ENCODE assay signal across 8 cellular contexts in the genomic region with DNA sequence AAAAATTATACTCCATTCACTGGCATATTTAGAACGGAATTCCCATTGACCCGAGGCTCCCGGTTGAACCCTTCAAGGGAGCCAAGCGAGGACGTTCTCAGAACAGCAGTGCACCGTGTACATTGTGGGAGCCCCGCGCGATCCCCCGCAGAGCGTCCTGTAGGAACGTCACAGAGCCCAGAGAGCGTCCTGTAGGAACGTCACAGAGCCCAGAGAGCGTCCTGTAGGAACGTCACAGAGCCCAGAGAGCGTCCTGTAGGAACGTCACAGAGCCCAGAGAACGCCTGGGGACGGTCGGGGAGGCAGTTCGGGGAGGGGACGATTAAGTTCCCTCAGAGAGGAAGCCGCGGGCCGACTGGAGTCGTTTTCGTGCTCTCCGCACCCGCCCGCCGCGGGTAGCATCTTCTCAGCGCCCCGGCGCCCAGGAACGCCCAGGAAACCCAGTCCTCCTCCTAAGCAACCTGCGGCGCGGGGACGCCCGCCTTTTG. TPM values are rescaled to one million over a fixed set of nuclear protein-coding genes. Genes with fewer than 3 reads are reported as not detected.
DNase-seq lines count a peak whose midpoint lies in the region; ATAC-seq and TF ChIP-seq lines count a peak whose summit lies in the region.

No MANE protein-coding gene starts in this region.

- no peaks in the 10 kb centered on the region for H3K27me3 Mint-ChIP-seq in activated CD4-positive, alpha-beta T cell treated with anti-CD3 and anti-CD28 coated beads, Interleukin-2, amount 10 ng/mL, durations not matched to agents 7 days and 5 days
- no peaks in the 10 kb centered on the region for H3K27me3 Mint-ChIP-seq in endodermal cell (ENCODE audit: insufficient read depth)

- H3K9ac ChIP-seq in endodermal cell (ENCODE audit: extremely low read depth, low read length, poor library complexity, severe bottlenecking), result peak overlapping the region; percentile 68

- peaks cover 5% of the 10 kb centered on the region for H3K36me3 ChIP-seq in endodermal cell (ENCODE audit: control insufficient read depth, insufficient read depth, low read length)
- H3K36me3 ChIP-seq in mucosa of descending colon (ENCODE audit: low read depth), result no peaks in the 10 kb centered on the region
- no peaks in the 10 kb centered on the region for H3K36me3 ChIP-seq in suprapubic skin

- POLR2A ChIA-PET in activated CD4-positive, alpha-beta T cell treated with anti-CD3 and anti-CD28 coated beads, Interleukin-2, amount 10 ng/mL, durations not matched to agents 7 days and 5 days (lab: Charles Lee), result no interaction called here

- CTCF ChIA-PET in activated CD4-positive, alpha-beta T cell treated with anti-CD3 and anti-CD28 coated beads, Interleukin-2, amount 10 ng/mL, durations not matched to agents 7 days and 5 days (lab: Charles Lee), result interaction anchor here (0.6 to 3.7 kb wide), 21 partner anchors 8 to 200 kb away, joined by 3 to 13 read pairs (median 3); partner anchors contain the start of gene RNF7

- intact Hi-C loops in mucosa of descending colon (cut with DNase I, micrococcal nuclease), result loop anchor here in 1 of 2 donors (5.0 kb wide), 1 partner anchor 139 kb away; the partner anchor contains the start of gene RNF7

- no peaks in the 10 kb centered on the region for H3K27me3 ChIP-seq in endodermal cell (ENCODE audit: control insufficient read depth, insufficient read depth, low read length, poor library complexity, severe bottlenecking)
- H3K27me3 ChIP-seq in suprapubic skin, result no peaks in the 10 kb centered on the region

- H3K9me3 Mint-ChIP-seq in activated CD4-positive, alpha-beta T cell treated with anti-CD3 and anti-CD28 coated beads, Interleukin-2, amount 10 ng/mL, durations not matched to agents 7 days and 5 days, result no peaks in the 10 kb centered on the region
- no peaks in the 10 kb centered on the region for H3K9me3 Mint-ChIP-seq in endodermal cell

- peaks cover 13% of the 10 kb centered on the region for H3K36me3 Mint-ChIP-seq in activated CD4-positive, alpha-beta T cell treated with anti-CD3 and anti-CD28 coated beads, Interleukin-2, amount 10 ng/mL, durations not matched to agents 7 days and 5 days (ENCODE audit: low read depth)
- H3K36me3 Mint-ChIP-seq in endodermal cell (ENCODE audit: low read depth), result peaks cover 3% of the 10 kb centered on the region

- no peak for TF ChIP-seq POLR2A in suprapubic skin (IDR thresholded peaks at IDR 0.05)

- H3K4me1 Mint-ChIP-seq in activated CD4-positive, alpha-beta T cell treated with anti-CD3 and anti-CD28 coated beads, Interleukin-2, amount 10 ng/mL, durations not matched to agents 7 days and 5 days, result peaks cover 38% of the 10 kb centered on the region
- H3K4me1 Mint-ChIP-seq in endodermal cell, result peaks cover 17% of the 10 kb centered on the region

- peak overlapping the region; percentile 80 for H3K4me3 Mint-ChIP-seq in activated CD4-positive, alpha-beta T cell treated with anti-CD3 and anti-CD28 coated beads, Interleukin-2, amount 10 ng/mL, durations not matched to agents 7 days and 5 days
- H3K4me3 Mint-ChIP-seq in endodermal cell, result peak overlapping the region; percentile 81

- TF ChIP-seq CTCF in endodermal cell (conservative IDR thresholded peaks at IDR 0.05) (no peak), mucosa of descending colon (IDR thresholded peaks at IDR 0.05) (no peak), suprapubic skin (IDR thresholded peaks at IDR 0.05) (no peak)

- peak overlapping the region; percentile 97 for H3K27ac ChIP-seq in endodermal cell (ENCODE audit: low read depth, low read length)
- peak overlapping the region; percentile 97 for H3K27ac ChIP-seq in suprapubic skin

- H3K27ac Mint-ChIP-seq in activated CD4-positive, alpha-beta T cell treated with anti-CD3 and anti-CD28 coated beads, Interleukin-2, amount 10 ng/mL, durations not matched to agents 7 days and 5 days, result peak overlapping the region; percentile 98
- peak overlapping the region; percentile 98 for H3K27ac Mint-ChIP-seq in endodermal cell

- peak overlapping the region; percentile 85 for H3K4me3 ChIP-seq in endodermal cell (ENCODE audit: low read length)
- peak overlapping the region; percentile 35 for H3K4me3 ChIP-seq in mucosa of descending colon
- H3K4me3 ChIP-seq in suprapubic skin, result peak overlapping the region; percentile 99

- TF ChIP-seq EP300 in suprapubic skin (IDR thresholded peaks at IDR 0.05), result no peak

- DNase-seq in activated CD4-positive, CD25-positive, alpha-beta regulatory T cell (lab: John Stamatoyannopoulos, UW), result peak in 3 of 4 experiments; percentile 53 to 73 (median 71)
- no peak for DNase-seq in activated CD4-positive, CD25-positive, alpha-beta regulatory T cell treated with anti-CD3 and anti-CD28 coated beads, Interleukin-2, amount 50 U/mL, for 72 hours
- DNase-seq in NCI-H128 (lab: John Stamatoyannopoulos, UW; ENCODE audit: unreplicated experiment) (peak; percentile 50), endodermal cell (peak; percentile 86), mucosa of descending colon (peak in 2 of 3 donors; percentile 72 to 88), suprapubic skin (ENCODE audit: low spot score in 2 of 2) (peak; percentile 86 to 88)
- DNase-seq in activated CD4-positive, alpha-beta T cell treated with anti-CD3 and anti-CD28 coated beads, Interleukin-2, amount 10 ng/mL, durations not matched to agents 7 days and 5 days, result peak; percentile 86

- peak; percentile 46 for ATAC-seq in HG02588 (IDR thresholded peaks at IDR 0.05; ENCODE audit: unreplicated experiment)
- peak; percentile 74 for ATAC-seq in mucosa of descending colon

- H3K9me3 ChIP-seq in endodermal cell (ENCODE audit: control insufficient read depth, low read length), result no peaks in the 10 kb centered on the region
- no peaks in the 10 kb centered on the region for H3K9me3 ChIP-seq in mucosa of descending colon
- H3K9me3 ChIP-seq in suprapubic skin, result no peaks in the 10 kb centered on the region

- H3K4me1 ChIP-seq in endodermal cell (ENCODE audit: control insufficient read depth, insufficient read depth, low read length), result no peaks in the 10 kb centered on the region
- peaks cover 21% of the 10 kb centered on the region for H3K4me1 ChIP-seq in mucosa of descending colon (ENCODE audit: low read depth)
- H3K4me1 ChIP-seq in suprapubic skin, result peaks cover 30% of the 10 kb centered on the region

- 0 to 1% methylated on average over 17 to 42 of the region's 42 CpGs for WGBS in endodermal cell (ENCODE audit: insufficient coverage in 1 of 2, insufficient read length in 1 of 2), 2 experiments
- under 1% methylated on average over 41 of the region's 42 CpGs for WGBS in suprapubic skin

RNA-seq across cellular contexts. Expression of gene ATP1B3, which starts 0.5 kb away (rescaled TPM):
- total RNA-seq in activated CD4-positive, alpha-beta T cell treated with anti-CD3 and anti-CD28 coated beads, Interleukin-2, amount 10 ng/mL, durations not matched to agents 7 days and 5 days, result 100 to 1,000 TPM; 106 to 113 TPM
- total RNA-seq in endodermal cell, result 100 to 1,000 TPM; 182 to 194 TPM
- polyA plus RNA-seq in endodermal cell (2013, experiment 1 of 2), result 157 TPM
- polyA plus RNA-seq in endodermal cell (2013, experiment 2 of 2), result 142 TPM
- 100 to 1,000 TPM; 266 to 466 (median 330) TPM for total RNA-seq in mucosa of descending colon
- total RNA-seq in suprapubic skin, result 100 to 1,000 TPM; 117 to 190 (median 154) TPM

Comparison
In these comparisons a context has a peak if more than half of its experiments do, and no peak if none do; other contexts are left out.
1. H3K4me3 ChIP-seq: peak in every context shown above with its lines; median percentile 99 in suprapubic skin; 85 in endodermal cell; 35 in mucosa of descending colon.